ENCODE assay signal across 20 cellular contexts in the genomic region with DNA sequence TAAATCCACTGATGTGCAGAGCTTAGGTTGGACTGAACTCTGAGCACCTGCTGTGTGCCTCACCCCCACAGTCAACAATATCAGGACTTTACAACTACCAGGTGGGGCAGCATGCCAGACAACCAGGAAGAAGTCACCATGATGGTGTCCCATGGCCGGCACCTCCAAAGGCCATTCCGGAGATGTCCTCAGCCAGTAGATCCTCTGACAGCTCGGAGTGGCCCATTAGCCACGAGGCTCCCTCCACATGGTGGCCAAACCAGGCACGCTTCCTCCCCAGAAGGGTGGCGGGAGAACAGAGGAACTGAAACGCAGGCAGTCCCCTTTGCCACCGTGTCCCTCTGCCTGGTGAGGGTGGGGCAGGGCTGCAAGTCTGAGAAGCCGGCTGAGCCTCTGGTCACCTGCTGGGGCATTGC.
DNase-seq lines count a peak whose midpoint lies in the region; ATAC-seq, FAIRE-seq and TF ChIP-seq lines count a peak whose summit lies in the region.
"Had no signal": no experiment of that assay in that cellular context is flagged by ENCODE, and none has a peak within 500 bp of the region (broad histone marks: within the 10 kb centered on the region; RNA-seq: fewer than 3 reads in every experiment).

No MANE protein-coding gene starts in this region.

- WGBS in K562 (ENCODE audit: insufficient coverage, low coverage, missing lambda C conversion rate), result 39% methylated on average over 9 of the region's 9 CpGs
- 63 to 85% (median 68%) methylated on average over 2 to 9 of the region's 9 CpGs for WGBS in spleen, 5 donors

- intact Hi-C loops in K562 (cut with micrococcal nuclease), result no loop called here
- intact Hi-C loops in spleen (cut with DNase I; ENCODE audit: low total_unique reads), result no loop called here
- intact Hi-C loops in gastrocnemius medialis (cut with DNase I; ENCODE audit: low total_unique reads), result no loop called here

- TF ChIP-seq EP300 in K562 (IDR thresholded peaks at IDR 0.05; ENCODE audit: low read length), result no peak

- H3K27ac Mint-ChIP-seq in activated T-helper 17 cell treated with anti-CD3 and anti-CD28 coated beads, Interleukin-2, amount 50 U/mL, for 72 hours, result no peak overlapping the region
- H3K27ac Mint-ChIP-seq: activated T-helper 1 cell treated with anti-CD3 and anti-CD28 coated beads, Interleukin-12 subunit alpha, Interleukin-12 subunit beta, Interleukin-2, Interleukin-4 antibody, amounts not matched to agents 30 ng/mL and 10 ng/mL and 1 ng/mL, durations not matched to agents 14 hours and 24 hours and 36 hours; CD4-positive, alpha-beta memory T cell had no signal

- peak; percentile 72 for ATAC-seq in GM18907 (IDR thresholded peaks at IDR 0.05; ENCODE audit: unreplicated experiment)
- peak; percentile 69 for ATAC-seq in HG03108 (IDR thresholded peaks at IDR 0.05; ENCODE audit: unreplicated experiment)
- ATAC-seq in K562, result no peak
- no peak for ATAC-seq in HG02763 (IDR thresholded peaks at IDR 0.05; ENCODE audit: unreplicated experiment)
- ATAC-seq in activated T-helper 17 cell treated with anti-CD3 and anti-CD28 coated beads, Interleukin-2, amount 50 U/mL, for 72 hours (replicated peaks), result no peak
- ATAC-seq in gastrocnemius medialis, result no peak
- ATAC-seq: sciatic nerve had no signal

- FAIRE-seq in K562 (lab: Jason Lieb, UNC), result no peak
- FAIRE-seq: colon, G401.6, HTR-8/SVneo had no signal

- no peaks in the 10 kb centered on the region for H3K9me3 ChIP-seq in K562 (replicated peaks; ENCODE audit: control insufficient read depth, insufficient read depth, low read depth, low read length)
- no peaks in the 10 kb centered on the region for H3K9me3 ChIP-seq in spleen
- H3K9me3 ChIP-seq in gastrocnemius medialis, result no peaks in the 10 kb centered on the region
- H3K9me3 ChIP-seq: esophagus muscularis mucosa had no signal

- H3K9me1 ChIP-seq in K562 (ENCODE audit: control insufficient read depth, insufficient read depth, low read length), result no peaks in the 10 kb centered on the region

- DNase-seq in K562 (ENCODE audit: extremely low read depth in 1 of 4, low spot score in 3 of 4) (no peak), spleen (peak; percentile 83), gastrocnemius medialis (no peak)
- DNase-seq: activated CD4-positive, alpha-beta T cell treated with anti-CD3 and anti-CD28 coated beads, Interleukin-2, amount 50 U/mL, for 48 hours; CD4-positive, alpha-beta memory T cell; H7; left ventricle myocardium superior; NCI-H1092; NCI-H446 treated with DMSO at 0.1 percent for 48 hours; stimulated activated naive CD4-positive, alpha-beta T cell treated with Interleukin-2 at 50 U/mL for 16 hours had no signal

- H3K9ac ChIP-seq in K562 (ENCODE audit: insufficient read depth in 1 of 2, low read depth in 2 of 2, low read length in 2 of 2), result no peak overlapping the region

- CTCF ChIA-PET in K562 (lab: Yijun Ruan, JAX; ENCODE audit: low intra/inter-chr PET ratio), result no interaction called here

- H3K27me3 Mint-ChIP-seq in activated T-helper 17 cell treated with anti-CD3 and anti-CD28 coated beads, Interleukin-2, amount 50 U/mL, for 72 hours, result no peaks in the 10 kb centered on the region
- H3K27me3 Mint-ChIP-seq: CD4-positive, alpha-beta memory T cell had no signal

- in situ Hi-C loops in K562 (cut with MboI) (no loop called here), gastrocnemius medialis (cut with MboI; ENCODE audit: low sequenced_read_pairs in 4 of 4) (no loop called here)

- H3K27ac ChIP-seq in K562 (ENCODE audit: extremely low read depth, low read depth, low read length) (no peak overlapping the region), spleen (no peak overlapping the region), gastrocnemius medialis (no peak overlapping the region)
- H3K27ac ChIP-seq: esophagus muscularis mucosa had no signal

- no peaks in the 10 kb centered on the region for H3K36me3 Mint-ChIP-seq in activated T-helper 17 cell treated with anti-CD3 and anti-CD28 coated beads, Interleukin-2, amount 50 U/mL, for 72 hours (ENCODE audit: low read depth)
- H3K36me3 Mint-ChIP-seq: CD4-positive, alpha-beta memory T cell had no signal

- TF ChIP-seq CTCF in K562 (IDR thresholded peaks at IDR 0.05 in 2 of 3, conservative IDR thresholded peaks at IDR 0.05 in 1 of 3; ENCODE audit: insufficient read depth in 2 of 3, low read depth in 1 of 3, low read length in 3 of 3), result no peak
- TF ChIP-seq CTCF in spleen (IDR thresholded peaks at IDR 0.05 in 8 of 11, conservative IDR thresholded peaks at IDR 0.05 in 3 of 11), result no peak
- no peak for TF ChIP-seq CTCF in gastrocnemius medialis (IDR thresholded peaks at IDR 0.05 in 4 of 5, conservative IDR thresholded peaks at IDR 0.05 in 1 of 5)

- H3K4me3 ChIP-seq in K562, result no peak overlapping the region
- no peak overlapping the region for H3K4me3 ChIP-seq in spleen
- H3K4me3 ChIP-seq in gastrocnemius medialis, result no peak overlapping the region
- H3K4me3 ChIP-seq: esophagus muscularis mucosa had no signal

- H3K27me3 ChIP-seq in K562 (ENCODE audit: control insufficient read depth in 2 of 2, insufficient read depth in 2 of 2, low read length in 2 of 2) (no peaks in the 10 kb centered on the region), spleen (replicated peaks in 1 of 7) (no peaks in the 10 kb centered on the region), gastrocnemius medialis (no peaks in the 10 kb centered on the region)
- H3K27me3 ChIP-seq: esophagus muscularis mucosa had no signal

- BruUV-seq in K562 (replicated peaks; lab: Mats Ljungman, UMichigan), result no TSS peak

- no peak for TF ChIP-seq RAD21 in K562 (CRISPR knock-in tag; conservative IDR thresholded peaks at IDR 0.05 in 1 of 2, IDR thresholded peaks at IDR 0.05 in 1 of 2)

- POLR2A ChIA-PET in K562 (lab: Yijun Ruan, JAX), result no interaction called here

- H3K36me3 ChIP-seq in K562 (ENCODE audit: control insufficient read depth, insufficient read depth, low read length), result no peaks in the 10 kb centered on the region
- H3K36me3 ChIP-seq in spleen, result no peaks in the 10 kb centered on the region
- no peaks in the 10 kb centered on the region for H3K36me3 ChIP-seq in gastrocnemius medialis
- H3K36me3 ChIP-seq: esophagus muscularis mucosa had no signal

- H3K79me2 ChIP-seq in K562 (ENCODE audit: control insufficient read depth, insufficient read depth, low read length), result no peaks in the 10 kb centered on the region

- H3K4me2 ChIP-seq in K562 (ENCODE audit: insufficient read depth, low read length), result no peak overlapping the region

- H2AFZ ChIP-seq in K562 (ENCODE audit: low read depth, low read length), result peak overlapping the region; percentile 27; the same call in 1 of the 2 replicates

- TF ChIP-seq POLR2A in K562 (conservative IDR thresholded peaks at IDR 0.05) (no peak), spleen (IDR thresholded peaks at IDR 0.05) (no peak), gastrocnemius medialis (IDR thresholded peaks at IDR 0.05) (no peak)

- H3K4me1 ChIP-seq in K562 (replicated peaks in 1 of 2; ENCODE audit: control insufficient read depth in 2 of 2, insufficient read depth in 2 of 2, low read length in 2 of 2) (peaks cover 16 to 28% of the 10 kb centered on the region in 2 experiments), spleen (peaks cover 0 to 8% (median 0%) of the 10 kb centered on the region in 6 donors), gastrocnemius medialis (no peaks in the 10 kb centered on the region)

- no peak overlapping the region for H3K4me3 Mint-ChIP-seq in activated T-helper 17 cell treated with anti-CD3 and anti-CD28 coated beads, Interleukin-2, amount 50 U/mL, for 72 hours
- H3K4me3 Mint-ChIP-seq: activated T-helper 1 cell treated with anti-CD3 and anti-CD28 coated beads, Interleukin-12 subunit alpha, Interleukin-12 subunit beta, Interleukin-2, Interleukin-4 antibody, amounts not matched to agents 30 ng/mL and 10 ng/mL and 1 ng/mL, durations not matched to agents 14 hours and 24 hours and 36 hours; CD4-positive, alpha-beta memory T cell had no signal

- no peaks in the 10 kb centered on the region for H3K9me3 Mint-ChIP-seq in activated T-helper 17 cell treated with anti-CD3 and anti-CD28 coated beads, Interleukin-2, amount 50 U/mL, for 72 hours
- H3K9me3 Mint-ChIP-seq: activated T-helper 1 cell treated with anti-CD3 and anti-CD28 coated beads, Interleukin-12 subunit alpha, Interleukin-12 subunit beta, Interleukin-2, Interleukin-4 antibody, amounts not matched to agents 30 ng/mL and 10 ng/mL and 1 ng/mL, durations not matched to agents 14 hours and 24 hours and 36 hours had no signal

- no peaks in the 10 kb centered on the region for H4K20me1 ChIP-seq in K562 (replicated peaks; ENCODE audit: control insufficient read depth, insufficient read depth, low read length)

- no peaks in the 10 kb centered on the region for H3K4me1 Mint-ChIP-seq in activated T-helper 17 cell treated with anti-CD3 and anti-CD28 coated beads, Interleukin-2, amount 50 U/mL, for 72 hours
- H3K4me1 Mint-ChIP-seq: CD4-positive, alpha-beta memory T cell had no signal

TF ChIP-seq in K562, 482 proteins besides CTCF, POLR2A, EP300 and RAD21 (continues in another document):
- TF ChIP-seq POLR2G (IDR thresholded peaks at IDR 0.05; ENCODE audit: low read depth, low read length) (no peak), TBL1XR1 (IDR thresholded peaks at IDR 0.05; ENCODE audit: low read length in 2 of 2) (no peak), XRCC4 (IDR thresholded peaks at IDR 0.05; ENCODE audit: extremely low read depth, insufficient read depth, insufficient read length) (no peak), IFI16 (CRISPR knock-in tag; IDR thresholded peaks at IDR 0.05) (no peak), KDM4B (IDR thresholded peaks at IDR 0.05; ENCODE audit: borderline replicate concordance in 2 of 2, low read depth in 1 of 2) (no peak), TCF3 (CRISPR knock-in tag; IDR thresholded peaks at IDR 0.05) (no peak)
- TF ChIP-seq, protein P1, sequence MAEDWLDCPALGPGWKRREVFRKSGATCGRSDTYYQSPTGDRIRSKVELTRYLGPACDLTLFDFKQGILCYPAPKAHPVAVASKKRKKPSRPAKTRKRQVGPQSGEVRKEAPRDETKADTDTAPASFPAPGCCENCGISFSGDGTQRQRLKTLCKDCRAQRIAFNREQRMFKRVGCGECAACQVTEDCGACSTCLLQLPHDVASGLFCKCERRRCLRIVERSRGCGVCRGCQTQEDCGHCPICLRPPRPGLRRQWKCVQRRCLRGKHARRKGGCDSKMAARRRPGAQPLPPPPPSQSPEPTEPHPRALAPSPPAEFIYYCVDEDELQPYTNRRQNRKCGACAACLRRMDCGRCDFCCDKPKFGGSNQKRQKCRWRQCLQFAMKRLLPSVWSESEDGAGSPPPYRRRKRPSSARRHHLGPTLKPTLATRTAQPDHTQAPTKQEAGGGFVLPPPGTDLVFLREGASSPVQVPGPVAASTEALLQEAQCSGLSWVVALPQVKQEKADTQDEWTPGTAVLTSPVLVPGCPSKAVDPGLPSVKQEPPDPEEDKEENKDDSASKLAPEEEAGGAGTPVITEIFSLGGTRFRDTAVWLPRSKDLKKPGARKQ (CRISPR knock-in tag; IDR thresholded peaks at IDR 0.05), result no peak

Comparison
In these comparisons a context has a peak if more than half of its experiments do, and no peak if none do; other contexts are left out.
1. ATAC-seq: peak in GM18907 (single experiment) and HG03108 (single experiment); none in K562 (single experiment), HG02763 (single experiment), activated T-helper 17 cell treated with anti-CD3 and anti-CD28 coated beads, Interleukin-2, amount 50 U/mL, for 72 hours (single experiment) and gastrocnemius medialis (0 of 2).